17 cellular contexts compared by ENCODE assay signal in the genomic region with DNA sequence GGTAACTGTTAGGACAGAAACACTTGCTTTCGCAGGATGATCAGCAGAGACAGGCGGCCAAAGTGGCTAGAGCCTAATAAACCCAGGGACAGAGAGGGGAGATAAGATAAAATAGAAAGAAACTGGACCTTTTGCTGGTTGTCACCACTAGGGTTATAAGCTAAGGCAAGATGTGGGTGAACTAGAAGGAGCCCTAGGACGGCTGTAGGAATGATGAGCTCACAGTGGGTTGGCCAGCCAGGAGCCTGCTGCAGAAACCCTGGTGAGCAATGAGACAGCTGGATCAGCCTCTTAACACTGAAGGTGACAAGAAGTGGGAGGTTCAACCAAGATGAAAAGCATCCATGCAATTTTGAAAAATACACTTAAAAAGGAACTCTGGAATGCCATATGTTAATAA. TPM values are rescaled to one million over a fixed set of nuclear protein-coding genes. Genes with fewer than 3 reads are reported as not detected.
DNase-seq lines count a peak whose midpoint lies in the region; ATAC-seq and TF ChIP-seq lines count a peak whose summit lies in the region.
"Had no signal": no experiment of that assay in that cellular context is flagged by ENCODE, and none has a peak within 500 bp of the region (broad histone marks: within the 10 kb centered on the region; RNA-seq: fewer than 3 reads in every experiment).

No MANE protein-coding gene starts in this region.

- no peaks in the 10 kb centered on the region for H3K9me3 ChIP-seq in endodermal cell (ENCODE audit: control insufficient read depth, low read length)
- H3K9me3 ChIP-seq: BLaER1, Caco-2 had no signal

- no peak overlapping the region for H3K9ac ChIP-seq in endodermal cell (ENCODE audit: extremely low read depth, low read length, poor library complexity, severe bottlenecking)
- H3K9ac ChIP-seq: BLaER1 had no signal

- H3K4me3 Mint-ChIP-seq in endodermal cell (no peak overlapping the region), progenitor cell of endocrine pancreas (ENCODE audit: low read depth) (no peak overlapping the region)
- H3K4me3 Mint-ChIP-seq: CD8-positive, alpha-beta memory T cell had no signal

- TF ChIP-seq CTCF in endodermal cell (conservative IDR thresholded peaks at IDR 0.05) (peak; percentile 51), progenitor cell of endocrine pancreas (IDR thresholded peaks at IDR 0.05; ENCODE audit: unreplicated experiment) (peak; percentile 14)

- CTCF ChIA-PET in HEK293T (lab: Yijun Ruan, JAX): no interaction called here

- no peak overlapping the region for H3K4me3 ChIP-seq in endodermal cell (ENCODE audit: low read length)
- H3K4me3 ChIP-seq: BLaER1, K562 had no signal

- H3K27ac Mint-ChIP-seq in endodermal cell: no peak overlapping the region
- H3K27ac Mint-ChIP-seq in progenitor cell of endocrine pancreas: no peak overlapping the region
- H3K27ac Mint-ChIP-seq: CD8-positive, alpha-beta memory T cell had no signal

- ATAC-seq in GM21786 (IDR thresholded peaks at IDR 0.05; ENCODE audit: unreplicated experiment): no peak
- ATAC-seq: K562 had no signal

- peaks cover 1% of the 10 kb centered on the region for H3K27me3 Mint-ChIP-seq in endodermal cell (ENCODE audit: insufficient read depth)
- no peaks in the 10 kb centered on the region for H3K27me3 Mint-ChIP-seq in progenitor cell of endocrine pancreas
- H3K27me3 Mint-ChIP-seq: CD8-positive, alpha-beta memory T cell had no signal

- H3K4me1 ChIP-seq in endodermal cell (ENCODE audit: control insufficient read depth, insufficient read depth, low read length): no peaks in the 10 kb centered on the region
- H3K4me1 ChIP-seq: BLaER1, Caco-2 had no signal

- no peak overlapping the region for H3K27ac ChIP-seq in endodermal cell (ENCODE audit: low read depth, low read length)
- H3K27ac ChIP-seq: BLaER1, HL-60 had no signal

- no peaks in the 10 kb centered on the region for H3K36me3 ChIP-seq in endodermal cell (ENCODE audit: control insufficient read depth, insufficient read depth, low read length)
- H3K36me3 ChIP-seq: BLaER1 had no signal

- 69 to 88% methylated on average over 3 of the region's 3 CpGs for WGBS in endodermal cell (ENCODE audit: insufficient coverage in 1 of 2, insufficient read length in 1 of 2), 2 experiments

- no peaks in the 10 kb centered on the region for H3K27me3 ChIP-seq in endodermal cell (ENCODE audit: control insufficient read depth, insufficient read depth, low read length, poor library complexity, severe bottlenecking)
- H3K27me3 ChIP-seq: BLaER1 had no signal

- H3K9me3 Mint-ChIP-seq in endodermal cell: no peaks in the 10 kb centered on the region
- H3K9me3 Mint-ChIP-seq in progenitor cell of endocrine pancreas (ENCODE audit: low read depth): peaks cover 4% of the 10 kb centered on the region

- DNase-seq in ELF-1 (ENCODE audit: low read depth, low spot score) (peak; percentile 1), HT1080 (ENCODE audit: low read depth) (peak; percentile 35), endodermal cell (peak; percentile 56), progenitor cell of endocrine pancreas (ENCODE audit: low spot score, unreplicated experiment) (no peak), HEK293T (ENCODE audit: extremely low spot score) (no peak), dermis blood vessel endothelial cell (no peak)
- DNase-seq: 8988T; AML-193; Caco-2; CD8-positive, alpha-beta memory T cell; DND-41; Karpas-422 had no signal

- no peaks in the 10 kb centered on the region for H3K4me1 Mint-ChIP-seq in endodermal cell
- H3K4me1 Mint-ChIP-seq in progenitor cell of endocrine pancreas (ENCODE audit: low read depth): peaks cover 13% of the 10 kb centered on the region
- H3K4me1 Mint-ChIP-seq: CD8-positive, alpha-beta memory T cell had no signal

- H3K36me3 Mint-ChIP-seq in endodermal cell (ENCODE audit: low read depth) (no peaks in the 10 kb centered on the region), progenitor cell of endocrine pancreas (ENCODE audit: insufficient read depth) (peaks cover 5% of the 10 kb centered on the region)
- H3K36me3 Mint-ChIP-seq: CD8-positive, alpha-beta memory T cell had no signal

- POLR2A ChIA-PET in HEK293T (lab: Yijun Ruan, JAX): no interaction called here

TF ChIP-seq in HEK293T, 16 proteins besides CTCF, POLR2A, EP300 and RAD21:
- TF ChIP-seq BHLHE40 (IDR thresholded peaks at IDR 0.05; ENCODE audit: borderline replicate concordance): no peak
- TF ChIP-seq ELF4 (IDR thresholded peaks at IDR 0.05): no peak
- TF ChIP-seq, protein P1, sequence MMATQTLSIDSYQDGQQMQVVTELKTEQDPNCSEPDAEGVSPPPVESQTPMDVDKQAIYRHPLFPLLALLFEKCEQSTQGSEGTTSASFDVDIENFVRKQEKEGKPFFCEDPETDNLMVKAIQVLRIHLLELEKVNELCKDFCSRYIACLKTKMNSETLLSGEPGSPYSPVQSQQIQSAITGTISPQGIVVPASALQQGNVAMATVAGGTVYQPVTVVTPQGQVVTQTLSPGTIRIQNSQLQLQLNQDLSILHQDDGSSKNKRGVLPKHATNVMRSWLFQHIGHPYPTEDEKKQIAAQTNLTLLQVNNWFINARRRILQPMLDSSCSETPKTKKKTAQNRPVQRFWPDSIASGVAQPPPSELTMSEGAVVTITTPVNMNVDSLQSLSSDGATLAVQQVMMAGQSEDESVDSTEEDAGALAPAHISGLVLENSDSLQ (IDR thresholded peaks at IDR 0.05): no peak
- TF ChIP-seq SP1 (IDR thresholded peaks at IDR 0.05): no peak
- TF ChIP-seq TARDBP (IDR thresholded peaks at IDR 0.05): no peak
TF ChIP-seq in HEK293T: peak in this region for 0.

RNA-seq across cellular contexts. Expression of a gene that starts 13.5 kb away (rescaled TPM):
- 0.18 TPM in 1 of 2 replicates, not detected in the other for total RNA-seq in HT1080 (2014; rRNA removed; shearing (Covaris generic))
- polyA plus RNA-seq in HT1080 (2015; cell fraction: cytosol; rRNA removed): 0.06 and 0.12 TPM in 2 replicates
- 0.08 and 0.17 TPM in 2 replicates for polyA plus RNA-seq in HT1080 (2015; cell fraction: nucleus; rRNA removed)
- total RNA-seq in endodermal cell (10 to 100 TPM in 1 of 2 donors, 1 to 10 TPM in 1; 6.5 to 10.3 TPM), progenitor cell of endocrine pancreas (143 and 163 TPM in 2 replicates), dermis blood vessel endothelial cell (not detected in 2 replicates)
- polyA plus RNA-seq in endodermal cell (2013, experiment 1 of 2): 47.4 TPM
- 46.6 TPM for polyA plus RNA-seq in endodermal cell (2013, experiment 2 of 2)
- total RNA-seq: CD8-positive, alpha-beta memory T cell; G401 had no signal
- polyA plus RNA-seq: CD8-positive, alpha-beta memory T cell had no signal

Comparison
In these comparisons a context has a peak if more than half of its experiments do, and no peak if none do; other contexts are left out.
1. DNase-seq: peak in ELF-1 (single experiment), HT1080 (single experiment) and endodermal cell (single experiment); none in progenitor cell of endocrine pancreas (single experiment), HEK293T (single experiment) and dermis blood vessel endothelial cell (single experiment).
2. RNA of a gene that starts 13.5 kb away (total RNA-seq): 143 to 163 TPM in progenitor cell of endocrine pancreas; 6.5 to 10.3 TPM in endodermal cell, 0.18 TPM in HT1080 and not detected in dermis blood vessel endothelial cell; every median in the first group is over 10 times any median in the second.